ENCODE assay signal across 1 cellular context in the genomic region with DNA sequence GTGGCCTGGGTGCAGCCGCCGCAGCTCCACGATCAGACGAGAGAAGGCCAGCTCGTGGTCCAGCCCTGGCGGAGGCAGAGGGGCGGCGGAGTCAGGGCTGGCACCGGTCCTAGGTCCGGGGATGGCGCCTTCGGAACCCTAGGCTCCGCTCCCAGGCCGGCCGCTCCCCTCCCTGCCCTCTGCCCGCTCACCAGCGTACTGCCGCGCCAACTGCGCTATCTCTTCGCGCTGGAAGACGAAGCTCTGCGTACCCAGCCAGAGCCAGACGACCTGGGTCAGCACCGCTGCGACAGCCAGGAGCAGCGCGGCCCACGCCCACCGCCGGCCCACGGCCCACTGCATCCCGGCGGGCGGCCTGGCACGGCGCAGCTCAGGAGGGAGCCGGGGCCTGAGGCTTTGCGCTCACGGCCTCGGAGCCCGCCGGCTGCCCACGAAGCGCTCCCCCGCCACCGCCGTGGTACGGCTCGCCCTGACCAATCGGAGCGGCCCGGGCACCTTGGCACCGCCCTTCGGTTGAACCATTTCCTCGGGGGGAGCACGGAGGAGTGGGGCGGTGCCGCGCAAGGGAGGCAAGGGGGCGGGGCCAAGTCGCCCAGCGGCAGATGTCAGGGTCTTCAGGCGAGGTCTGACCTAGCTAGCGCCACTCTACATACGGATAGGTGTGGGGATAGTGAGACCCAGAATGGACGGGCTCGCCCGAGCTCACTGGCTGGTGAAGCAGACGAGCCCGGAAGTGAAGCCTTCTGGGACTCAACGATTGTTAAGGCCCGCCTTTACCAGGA.
TF ChIP-seq lines count a peak whose summit lies in the region.

A gene (minus strand): TSS at position 432 of the 782 bp plus-strand sequence. CDS start 90 bp downstream, at position 342.

TF ChIP-seq in HepG2, 621 proteins besides CTCF, POLR2A, EP300 and RAD21 (continued from another document and continues in another):
- TF ChIP-seq, protein P1, sequence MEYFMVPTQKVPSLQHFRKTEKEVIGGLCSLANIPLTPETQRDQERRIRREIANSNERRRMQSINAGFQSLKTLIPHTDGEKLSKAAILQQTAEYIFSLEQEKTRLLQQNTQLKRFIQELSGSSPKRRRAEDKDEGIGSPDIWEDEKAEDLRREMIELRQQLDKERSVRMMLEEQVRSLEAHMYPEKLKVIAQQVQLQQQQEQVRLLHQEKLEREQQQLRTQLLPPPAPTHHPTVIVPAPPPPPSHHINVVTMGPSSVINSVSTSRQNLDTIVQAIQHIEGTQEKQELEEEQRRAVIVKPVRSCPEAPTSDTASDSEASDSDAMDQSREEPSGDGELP (IDR thresholded peaks at IDR 0.05; ENCODE audit: borderline replicate concordance, low read depth), result peak; percentile 10; the same call in 1 of the 2 replicates
- TF ChIP-seq DPF2 (CRISPR knock-in tag; IDR thresholded peaks at IDR 0.05; ENCODE audit: borderline replicate concordance, low read depth) (no peak), NFATC3 (CRISPR knock-in tag; IDR thresholded peaks at IDR 0.05) (no peak), ZNF614 (CRISPR knock-in tag; IDR thresholded peaks at IDR 0.05; ENCODE audit: borderline replicate concordance) (no peak), NR3C1 (CRISPR knock-in tag; IDR thresholded peaks at IDR 0.05) (no peak), ZNF792 (CRISPR knock-in tag; IDR thresholded peaks at IDR 0.05) (peak; percentile 78; the same call in 1 of the 2 replicates), SIX1 (CRISPR knock-in tag; IDR thresholded peaks at IDR 0.05; ENCODE audit: borderline replicate concordance) (no peak), ZKSCAN1 (IDR thresholded peaks at IDR 0.05; ENCODE audit: low read length) (no peak), BORCS8-MEF2B (CRISPR knock-in tag; IDR thresholded peaks at IDR 0.05) (peak; percentile 82), HHEX (CRISPR knock-in tag; IDR thresholded peaks at IDR 0.05) (no peak), HNF4G (IDR thresholded peaks at IDR 0.05; ENCODE audit: borderline replicate concordance, low read depth, low read length) (no peak), HNF4G (CRISPR knock-in tag; IDR thresholded peaks at IDR 0.05; ENCODE audit: borderline replicate concordance, low read depth) (peak; percentile 71; the same call in 1 of the 2 replicates), FOXK1 (CRISPR knock-in tag; IDR thresholded peaks at IDR 0.05; ENCODE audit: borderline replicate concordance, low read depth) (no peak; the same call in 1 of the 2 replicates), FIP1L1 (IDR thresholded peaks at IDR 0.05; ENCODE audit: borderline replicate concordance, insufficient read depth, low read depth, low read length) (no peak), ZNF891 (CRISPR knock-in tag; IDR thresholded peaks at IDR 0.05) (peak; percentile 73), ATRX (CRISPR knock-in tag; IDR thresholded peaks at IDR 0.05; ENCODE audit: borderline replicate concordance) (no peak), KLF11 (CRISPR knock-in tag; IDR thresholded peaks at IDR 0.05) (no peak), ZMYM2 (CRISPR knock-in tag; IDR thresholded peaks at IDR 0.05) (no peak), JUN (CRISPR knock-in tag; IDR thresholded peaks at IDR 0.05) (no peak), KDM5A (IDR thresholded peaks at IDR 0.05; ENCODE audit: borderline replicate concordance, low read length) (0 out of 2 replicates have a peak, but pooled peaks have one; percentile 23), ZNF274 (CRISPR knock-in tag; IDR thresholded peaks at IDR 0.05) (peak; percentile 78), POLR2G (IDR thresholded peaks at IDR 0.05; ENCODE audit: low read depth, low read length) (peak; percentile 85), ISX (CRISPR knock-in tag; conservative IDR thresholded peaks at IDR 0.05) (no peak), NAIF1 (CRISPR knock-in tag; IDR thresholded peaks at IDR 0.05; ENCODE audit: borderline replicate concordance) (peak; percentile 95), U2AF1 (optimal IDR thresholded peaks at IDR 0.05; ENCODE audit: low read depth, low read length) (no peak), ZNF282 (IDR thresholded peaks at IDR 0.05; ENCODE audit: partially characterized antibody) (no peak), ZNF530 (CRISPR knock-in tag; IDR thresholded peaks at IDR 0.05; ENCODE audit: low read depth) (no peak), MEIS1 (CRISPR knock-in tag; IDR thresholded peaks at IDR 0.05; ENCODE audit: borderline replicate concordance) (no peak; the same call in 1 of the 2 replicates), GFI1 (CRISPR knock-in tag; IDR thresholded peaks at IDR 0.05; ENCODE audit: borderline replicate concordance) (no peak), ZBTB42 (CRISPR knock-in tag; IDR thresholded peaks at IDR 0.05) (peak; percentile 90), AHR (CRISPR knock-in tag; IDR thresholded peaks at IDR 0.05) (0 out of 2 replicates have a peak, but pooled peaks have one; percentile 55), ZFP37 (CRISPR knock-in tag; IDR thresholded peaks at IDR 0.05; ENCODE audit: borderline replicate concordance) (no peak; the same call in 1 of the 2 replicates), ZNF749 (CRISPR knock-in tag; IDR thresholded peaks at IDR 0.05; ENCODE audit: borderline replicate concordance) (peak; percentile 72; the same call in 1 of the 2 replicates)
- TF ChIP-seq, protein P2, sequence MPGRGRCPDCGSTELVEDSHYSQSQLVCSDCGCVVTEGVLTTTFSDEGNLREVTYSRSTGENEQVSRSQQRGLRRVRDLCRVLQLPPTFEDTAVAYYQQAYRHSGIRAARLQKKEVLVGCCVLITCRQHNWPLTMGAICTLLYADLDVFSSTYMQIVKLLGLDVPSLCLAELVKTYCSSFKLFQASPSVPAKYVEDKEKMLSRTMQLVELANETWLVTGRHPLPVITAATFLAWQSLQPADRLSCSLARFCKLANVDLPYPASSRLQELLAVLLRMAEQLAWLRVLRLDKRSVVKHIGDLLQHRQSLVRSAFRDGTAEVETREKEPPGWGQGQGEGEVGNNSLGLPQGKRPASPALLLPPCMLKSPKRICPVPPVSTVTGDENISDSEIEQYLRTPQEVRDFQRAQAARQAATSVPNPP (CRISPR knock-in tag; IDR thresholded peaks at IDR 0.05), result peak; percentile 82
- TF ChIP-seq, protein P3, sequence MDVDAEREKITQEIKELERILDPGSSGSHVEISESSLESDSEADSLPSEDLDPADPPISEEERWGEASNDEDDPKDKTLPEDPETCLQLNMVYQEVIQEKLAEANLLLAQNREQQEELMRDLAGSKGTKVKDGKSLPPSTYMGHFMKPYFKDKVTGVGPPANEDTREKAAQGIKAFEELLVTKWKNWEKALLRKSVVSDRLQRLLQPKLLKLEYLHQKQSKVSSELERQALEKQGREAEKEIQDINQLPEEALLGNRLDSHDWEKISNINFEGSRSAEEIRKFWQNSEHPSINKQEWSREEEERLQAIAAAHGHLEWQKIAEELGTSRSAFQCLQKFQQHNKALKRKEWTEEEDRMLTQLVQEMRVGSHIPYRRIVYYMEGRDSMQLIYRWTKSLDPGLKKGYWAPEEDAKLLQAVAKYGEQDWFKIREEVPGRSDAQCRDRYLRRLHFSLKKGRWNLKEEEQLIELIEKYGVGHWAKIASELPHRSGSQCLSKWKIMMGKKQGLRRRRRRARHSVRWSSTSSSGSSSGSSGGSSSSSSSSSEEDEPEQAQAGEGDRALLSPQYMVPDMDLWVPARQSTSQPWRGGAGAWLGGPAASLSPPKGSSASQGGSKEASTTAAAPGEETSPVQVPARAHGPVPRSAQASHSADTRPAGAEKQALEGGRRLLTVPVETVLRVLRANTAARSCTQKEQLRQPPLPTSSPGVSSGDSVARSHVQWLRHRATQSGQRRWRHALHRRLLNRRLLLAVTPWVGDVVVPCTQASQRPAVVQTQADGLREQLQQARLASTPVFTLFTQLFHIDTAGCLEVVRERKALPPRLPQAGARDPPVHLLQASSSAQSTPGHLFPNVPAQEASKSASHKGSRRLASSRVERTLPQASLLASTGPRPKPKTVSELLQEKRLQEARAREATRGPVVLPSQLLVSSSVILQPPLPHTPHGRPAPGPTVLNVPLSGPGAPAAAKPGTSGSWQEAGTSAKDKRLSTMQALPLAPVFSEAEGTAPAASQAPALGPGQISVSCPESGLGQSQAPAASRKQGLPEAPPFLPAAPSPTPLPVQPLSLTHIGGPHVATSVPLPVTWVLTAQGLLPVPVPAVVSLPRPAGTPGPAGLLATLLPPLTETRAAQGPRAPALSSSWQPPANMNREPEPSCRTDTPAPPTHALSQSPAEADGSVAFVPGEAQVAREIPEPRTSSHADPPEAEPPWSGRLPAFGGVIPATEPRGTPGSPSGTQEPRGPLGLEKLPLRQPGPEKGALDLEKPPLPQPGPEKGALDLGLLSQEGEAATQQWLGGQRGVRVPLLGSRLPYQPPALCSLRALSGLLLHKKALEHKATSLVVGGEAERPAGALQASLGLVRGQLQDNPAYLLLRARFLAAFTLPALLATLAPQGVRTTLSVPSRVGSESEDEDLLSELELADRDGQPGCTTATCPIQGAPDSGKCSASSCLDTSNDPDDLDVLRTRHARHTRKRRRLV (CRISPR knock-in tag; IDR thresholded peaks at IDR 0.05), result 0 out of 2 replicates have a peak, but pooled peaks have one; percentile 15
- TF ChIP-seq, protein P4, sequence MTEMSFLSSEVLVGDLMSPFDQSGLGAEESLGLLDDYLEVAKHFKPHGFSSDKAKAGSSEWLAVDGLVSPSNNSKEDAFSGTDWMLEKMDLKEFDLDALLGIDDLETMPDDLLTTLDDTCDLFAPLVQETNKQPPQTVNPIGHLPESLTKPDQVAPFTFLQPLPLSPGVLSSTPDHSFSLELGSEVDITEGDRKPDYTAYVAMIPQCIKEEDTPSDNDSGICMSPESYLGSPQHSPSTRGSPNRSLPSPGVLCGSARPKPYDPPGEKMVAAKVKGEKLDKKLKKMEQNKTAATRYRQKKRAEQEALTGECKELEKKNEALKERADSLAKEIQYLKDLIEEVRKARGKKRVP (CRISPR knock-in tag; IDR thresholded peaks at IDR 0.05), result peak in 1 of 2 experiments; percentile 52; a peak in 1 of 4 replicates
- TF ChIP-seq, protein P5, sequence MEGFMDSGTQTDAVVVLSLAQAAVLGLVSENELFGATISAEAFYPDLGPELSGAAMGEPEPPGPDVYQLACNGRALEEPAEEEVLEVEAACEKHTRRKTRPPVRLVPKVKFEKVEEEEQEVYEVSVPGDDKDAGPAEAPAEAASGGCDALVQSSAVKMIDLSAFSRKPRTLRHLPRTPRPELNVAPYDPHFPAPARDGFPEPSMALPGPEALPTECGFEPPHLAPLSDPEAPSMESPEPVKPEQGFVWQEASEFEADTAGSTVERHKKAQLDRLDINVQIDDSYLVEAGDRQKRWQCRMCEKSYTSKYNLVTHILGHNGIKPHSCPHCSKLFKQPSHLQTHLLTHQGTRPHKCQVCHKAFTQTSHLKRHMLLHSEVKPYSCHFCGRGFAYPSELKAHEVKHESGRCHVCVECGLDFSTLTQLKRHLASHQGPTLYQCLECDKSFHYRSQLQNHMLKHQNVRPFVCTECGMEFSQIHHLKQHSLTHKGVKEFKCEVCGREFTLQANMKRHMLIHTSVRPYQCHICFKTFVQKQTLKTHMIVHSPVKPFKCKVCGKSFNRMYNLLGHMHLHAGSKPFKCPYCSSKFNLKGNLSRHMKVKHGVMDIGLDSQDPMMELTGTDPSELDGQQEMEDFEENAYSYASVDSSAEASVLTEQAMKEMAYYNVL (CRISPR knock-in tag; IDR thresholded peaks at IDR 0.05; ENCODE audit: borderline replicate concordance), result 0 out of 2 replicates have a peak, but pooled peaks have one; percentile 60
- TF ChIP-seq, protein P6, sequence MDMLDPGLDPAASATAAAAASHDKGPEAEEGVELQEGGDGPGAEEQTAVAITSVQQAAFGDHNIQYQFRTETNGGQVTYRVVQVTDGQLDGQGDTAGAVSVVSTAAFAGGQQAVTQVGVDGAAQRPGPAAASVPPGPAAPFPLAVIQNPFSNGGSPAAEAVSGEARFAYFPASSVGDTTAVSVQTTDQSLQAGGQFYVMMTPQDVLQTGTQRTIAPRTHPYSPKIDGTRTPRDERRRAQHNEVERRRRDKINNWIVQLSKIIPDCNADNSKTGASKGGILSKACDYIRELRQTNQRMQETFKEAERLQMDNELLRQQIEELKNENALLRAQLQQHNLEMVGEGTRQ (IDR thresholded peaks at IDR 0.05; ENCODE audit: low read depth, low read length), result no peak
- TF ChIP-seq, protein P6 (CRISPR knock-in tag; IDR thresholded peaks at IDR 0.05; ENCODE audit: borderline replicate concordance), result peak; percentile 22; the same call in 1 of the 2 replicates
- TF ChIP-seq, protein P7, sequence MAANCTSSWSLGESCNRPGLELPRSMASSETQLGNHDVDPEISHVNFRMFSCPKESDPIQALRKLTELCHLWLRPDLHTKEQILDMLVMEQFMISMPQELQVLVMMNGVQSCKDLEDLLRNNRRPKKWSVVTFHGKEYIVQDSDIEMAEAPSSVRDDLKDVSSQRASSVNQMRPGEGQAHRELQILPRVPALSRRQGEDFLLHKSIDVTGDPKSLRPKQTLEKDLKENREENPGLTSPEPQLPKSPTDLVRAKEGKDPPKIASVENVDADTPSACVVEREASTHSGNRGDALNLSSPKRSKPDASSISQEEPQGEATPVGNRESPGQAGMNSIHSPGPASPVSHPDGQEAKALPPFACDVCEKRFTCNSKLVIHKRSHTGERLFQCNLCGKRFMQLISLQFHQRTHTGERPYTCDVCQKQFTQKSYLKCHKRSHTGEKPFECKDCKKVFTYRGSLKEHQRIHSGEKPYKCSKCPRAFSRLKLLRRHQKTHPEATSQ (CRISPR knock-in tag; IDR thresholded peaks at IDR 0.05; ENCODE audit: borderline replicate concordance), result 0 out of 2 replicates have a peak, but pooled peaks have one; percentile 72
- TF ChIP-seq, protein P8, sequence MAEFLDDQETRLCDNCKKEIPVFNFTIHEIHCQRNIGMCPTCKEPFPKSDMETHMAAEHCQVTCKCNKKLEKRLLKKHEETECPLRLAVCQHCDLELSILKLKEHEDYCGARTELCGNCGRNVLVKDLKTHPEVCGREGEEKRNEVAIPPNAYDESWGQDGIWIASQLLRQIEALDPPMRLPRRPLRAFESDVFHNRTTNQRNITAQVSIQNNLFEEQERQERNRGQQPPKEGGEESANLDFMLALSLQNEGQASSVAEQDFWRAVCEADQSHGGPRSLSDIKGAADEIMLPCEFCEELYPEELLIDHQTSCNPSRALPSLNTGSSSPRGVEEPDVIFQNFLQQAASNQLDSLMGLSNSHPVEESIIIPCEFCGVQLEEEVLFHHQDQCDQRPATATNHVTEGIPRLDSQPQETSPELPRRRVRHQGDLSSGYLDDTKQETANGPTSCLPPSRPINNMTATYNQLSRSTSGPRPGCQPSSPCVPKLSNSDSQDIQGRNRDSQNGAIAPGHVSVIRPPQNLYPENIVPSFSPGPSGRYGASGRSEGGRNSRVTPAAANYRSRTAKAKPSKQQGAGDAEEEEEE (CRISPR knock-in tag; IDR thresholded peaks at IDR 0.05; ENCODE audit: borderline replicate concordance), result no peak
